33 cellular contexts compared by ENCODE assay signal in the genomic region with DNA sequence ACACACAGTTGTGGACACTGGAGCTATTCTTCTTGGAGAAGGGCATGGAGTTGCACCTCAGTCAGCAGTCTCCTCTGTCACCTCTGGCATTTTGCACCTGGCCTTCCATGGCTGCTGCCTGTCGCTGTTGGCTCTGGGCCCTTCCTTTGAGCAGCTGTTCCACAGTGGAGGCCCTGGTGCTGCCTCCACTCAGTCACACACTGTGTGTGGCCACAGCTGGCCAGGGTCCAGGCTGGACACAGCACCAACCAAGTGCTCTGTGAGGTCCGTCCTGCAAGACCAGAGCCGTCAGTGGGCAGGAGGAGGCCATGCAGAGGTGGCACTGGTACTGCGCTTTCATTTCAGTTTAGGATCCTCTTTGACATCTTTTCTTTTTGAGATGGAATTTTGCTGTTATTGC.
"Had no signal": no experiment of that assay in that cellular context is flagged by ENCODE, and none has a peak within 500 bp of the region (broad histone marks: within the 10 kb centered on the region; RNA-seq: fewer than 3 reads in every experiment).

No MANE protein-coding gene starts in this region.

- H3K4me1 ChIP-seq: ascending aorta, colonic mucosa, esophagus squamous epithelium, heart right ventricle, pancreas, psoas muscle, stomach, thyroid gland, upper lobe of right lung had no signal

- H3K27me3 ChIP-seq: ascending aorta, cardiac muscle cell, colonic mucosa, pancreas, stomach, thyroid gland, upper lobe of right lung had no signal

- FAIRE-seq: endometrium, pancreas had no signal

- H3K36me3 ChIP-seq: ascending aorta, cardiac muscle cell, colonic mucosa, esophagus squamous epithelium, heart right ventricle, pancreas, stomach, thyroid gland, upper lobe of right lung had no signal

- ATAC-seq: heart right ventricle; left lobe of liver; pancreas; psoas muscle; stimulated activated naive B cell treated with anti-CD40 and anti-IgM and Interleukin-4, amounts not matched to agents 10 μg/mL and 1 μg/mL and 100 μg/mL, for 72 hours; WTC11 had no signal

- H3K9me3 ChIP-seq: ascending aorta, colonic mucosa, esophagus squamous epithelium, heart right ventricle, pancreas, psoas muscle, stomach, thyroid gland, upper lobe of right lung had no signal

- H3K4me3 ChIP-seq: ascending aorta, cardiac muscle cell, colonic mucosa, esophagus squamous epithelium, heart right ventricle, lung, pancreas, psoas muscle, stomach, thyroid gland, upper lobe of right lung had no signal

- DNase-seq: activated CD4-positive, alpha-beta memory T cell treated with anti-CD3 and anti-CD28 coated beads, Interleukin-2, amount 10 ng/mL, durations not matched to agents 7 days and 5 days; activated CD4-positive, alpha-beta T cell treated with anti-CD3 and anti-CD28 coated beads for 1 hour; activated CD4-positive, alpha-beta T cell treated with anti-CD3 and anti-CD28 coated beads, Interleukin-2, amount 10 ng/mL, durations not matched to agents 7 days and 5 days; activated CD8-positive, alpha-beta memory T cell treated with anti-CD3 and anti-CD28 coated beads, Interleukin-2, amount 50 U/mL, for 48 hours; activated gamma-delta T cell; activated naive CD4-positive, alpha-beta T cell treated with anti-CD3 and anti-CD28 coated beads, Interleukin-2, amount 10 ng/mL, durations not matched to agents 7 days and 5 days; activated naive CD8-positive, alpha-beta T cell treated with anti-CD3 and anti-CD28 coated beads, Interleukin-2, amount 10 ng/mL, durations not matched to agents 7 days and 5 days; activated T-cell treated with anti-CD3 and anti-CD28 coated beads, Interleukin-2, amount 50 U/mL, for 24 hours; cerebellar nuclear complex; colonic mucosa; effector CD8-positive, alpha-beta T cell; esophagus squamous epithelium; foreskin melanocyte; heart right ventricle; kidney glomerular epithelial cell; naive B cell; nephron progenitor cell; pancreas; psoas muscle; stimulated activated CD4-positive, alpha-beta T cell treated with anti-CD3 and anti-CD28 coated beads, Interleukin-15, amount 100 ng/mL, for 24 hours; stimulated activated CD4-positive, alpha-beta T cell treated with anti-CD3 and anti-CD28 coated beads, Interleukin-2, amount 100 ng/mL, for 24 hours; stimulated activated naive B cell treated with anti-CD40 and anti-IgM and Interleukin-4, amounts not matched to agents 10 μg/mL and 1 μg/mL and 100 μg/mL, for 72 hours; T-helper 9 cell; upper lobe of right lung had no signal

- H3K27ac ChIP-seq: ascending aorta, cardiac muscle cell, colonic mucosa, epithelial cell of prostate, esophagus squamous epithelium, heart right ventricle, pancreas, psoas muscle, stomach, thyroid gland, upper lobe of right lung had no signal
